In the genomic region with DNA sequence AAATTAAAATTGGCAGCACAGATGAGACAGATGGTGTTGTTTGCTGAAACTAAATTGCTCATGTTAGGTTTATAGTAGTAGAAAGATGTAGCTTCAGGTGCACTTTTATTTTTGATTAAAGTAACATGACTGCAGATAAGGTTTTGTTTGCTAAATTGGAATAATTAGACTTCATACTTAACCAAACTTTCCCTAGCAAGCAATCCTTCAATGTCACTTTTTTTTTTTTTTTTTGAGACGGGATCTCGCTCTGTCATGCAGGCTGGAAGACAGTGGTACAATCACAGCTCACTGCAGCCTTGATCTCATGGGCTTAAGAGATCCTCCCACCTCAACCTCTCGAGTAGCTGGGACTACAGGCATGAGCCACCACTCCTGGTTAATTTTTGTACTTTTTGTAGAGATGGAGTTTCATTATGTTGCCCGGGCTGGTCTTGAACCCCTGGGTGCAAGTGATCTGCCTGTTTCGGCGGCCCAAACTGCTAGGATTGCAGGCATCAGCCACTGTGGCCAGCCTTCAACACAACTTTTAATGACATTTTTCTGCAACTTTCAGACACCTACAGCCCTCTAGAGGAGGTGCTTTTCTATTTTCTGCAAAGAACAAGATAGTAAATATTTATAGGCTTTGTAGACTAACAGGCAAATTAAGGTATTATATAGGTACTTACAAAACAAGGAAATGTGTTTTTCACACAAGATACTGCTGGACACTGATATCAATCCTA, we compare ENCODE assay signal across 20 cellular contexts.
DNase-seq lines count a peak whose midpoint lies in the region; ATAC-seq, FAIRE-seq and TF ChIP-seq lines count a peak whose summit lies in the region.
"Had no signal": no experiment of that assay in that cellular context is flagged by ENCODE, and none has a peak within 500 bp of the region (broad histone marks: within the 10 kb centered on the region; RNA-seq: fewer than 3 reads in every experiment).

No MANE protein-coding gene starts in this region.

- H3K9me1 ChIP-seq in K562 (ENCODE audit: control insufficient read depth, insufficient read depth, low read length): no peaks in the 10 kb centered on the region

- no peak for FAIRE-seq in K562 (lab: Jason Lieb, UNC)
- FAIRE-seq: GM12892, GM18507, H54, HepG2 had no signal

- H2AFZ ChIP-seq in K562 (ENCODE audit: low read depth, low read length): no peak overlapping the region
- H2AFZ ChIP-seq: GM23338 had no signal

- no peak for TF ChIP-seq CTCF in C4-2B (conservative IDR thresholded peaks at IDR 0.05)
- TF ChIP-seq CTCF in LNCAP (IDR thresholded peaks at IDR 0.05): peak; percentile 20; the same call in 1 of the 2 replicates
- no peak for TF ChIP-seq CTCF in K562 (IDR thresholded peaks at IDR 0.05 in 2 of 3, conservative IDR thresholded peaks at IDR 0.05 in 1 of 3; ENCODE audit: insufficient read depth in 2 of 3, low read depth in 1 of 3, low read length in 3 of 3)
- TF ChIP-seq CTCF in stomach (IDR thresholded peaks at IDR 0.05): no peak

- H3K79me2 ChIP-seq in K562 (ENCODE audit: control insufficient read depth, insufficient read depth, low read length): no peaks in the 10 kb centered on the region

- intact Hi-C loops in K562 (cut with micrococcal nuclease) (loop anchor here (5.0 kb wide), 1 partner anchor 81 kb away; no protein-coding TSS in a partner anchor), stomach (cut with DNase I; ENCODE audit: low total_unique reads) (no loop called here)

- peak overlapping the region; percentile 74 for H3K27ac ChIP-seq in C4-2B
- H3K27ac ChIP-seq in K562 (ENCODE audit: extremely low read depth, low read depth, low read length): no peak overlapping the region
- H3K27ac ChIP-seq in stomach: no peak overlapping the region
- H3K27ac ChIP-seq: BLaER1 treated with 17β-estradiol and CSF1 and Interleukin-3, amounts not matched to agents 10 nM and 100 nM had no signal

- H3K36me3 ChIP-seq in K562 (ENCODE audit: control insufficient read depth, insufficient read depth, low read length) (no peaks in the 10 kb centered on the region), stomach (no peaks in the 10 kb centered on the region)
- H3K36me3 ChIP-seq: BLaER1 treated with 17β-estradiol and CSF1 and Interleukin-3, amounts not matched to agents 10 nM and 100 nM had no signal

- no peaks in the 10 kb centered on the region; a peak in 1 of 5 replicates for H3K4me1 ChIP-seq in K562 (replicated peaks in 1 of 2; ENCODE audit: control insufficient read depth in 2 of 2, insufficient read depth in 2 of 2, low read length in 2 of 2)
- H3K4me1 ChIP-seq in stomach: no peaks in the 10 kb centered on the region

- 26% methylated on average over 6 of the region's 6 CpGs for WGBS in K562 (ENCODE audit: insufficient coverage, low coverage, missing lambda C conversion rate)
- WGBS in stomach, 5 donors: 73 to 84% (median 76%) methylated on average over 6 of the region's 6 CpGs

- CTCF ChIA-PET in K562 (lab: Yijun Ruan, JAX; ENCODE audit: low intra/inter-chr PET ratio): no interaction called here

- BruUV-seq in K562 (replicated peaks; lab: Mats Ljungman, UMichigan): no TSS peak

- peak; percentile 73 for DNase-seq in NCI-H69 (lab: John Stamatoyannopoulos, UW)
- DNase-seq in K562 (ENCODE audit: extremely low read depth in 1 of 4, low spot score in 3 of 4): no peak
- DNase-seq in stomach: no peak
- DNase-seq in activated gamma-delta T cell (lab: John Stamatoyannopoulos, UW): no peak
- no peak for DNase-seq in NCI-H2107 treated with DMSO at 0.1 percent for 48 hours (lab: John Stamatoyannopoulos, UW; ENCODE audit: unreplicated experiment)
- DNase-seq: CD4-positive, CD25-positive, alpha-beta regulatory T cell; CD8-positive, alpha-beta memory T cell; COR-L47; DMS153; DMS79; GDM1; HCEC 1CT had no signal

- no peak for TF ChIP-seq EP300 in K562 (IDR thresholded peaks at IDR 0.05; ENCODE audit: low read length)
- TF ChIP-seq EP300 in stomach (IDR thresholded peaks at IDR 0.05): no peak

- in situ Hi-C loops in K562 (cut with MboI): no loop called here

- no peaks in the 10 kb centered on the region for H4K20me1 ChIP-seq in K562 (replicated peaks; ENCODE audit: control insufficient read depth, insufficient read depth, low read length)
- H4K20me1 ChIP-seq: BLaER1 treated with 17β-estradiol and CSF1 and Interleukin-3, amounts not matched to agents 10 nM and 100 nM had no signal

- no peak for TF ChIP-seq POLR2A in K562 (conservative IDR thresholded peaks at IDR 0.05)
- TF ChIP-seq POLR2A in stomach (IDR thresholded peaks at IDR 0.05): no peak

- POLR2A ChIA-PET in K562 (lab: Yijun Ruan, JAX): no interaction called here

- H3K9me3 ChIP-seq in K562 (replicated peaks; ENCODE audit: control insufficient read depth, insufficient read depth, low read depth, low read length) (no peaks in the 10 kb centered on the region), stomach (peaks cover 0 to 3% (median 0%) of the 10 kb centered on the region in 4 donors)

- H3K4me3 ChIP-seq in K562 (no peak overlapping the region), stomach (no peak overlapping the region)
- H3K4me3 ChIP-seq: BLaER1 treated with 17β-estradiol and CSF1 and Interleukin-3, amounts not matched to agents 10 nM and 100 nM; GM23338 had no signal

- H3K27me3 ChIP-seq in K562 (ENCODE audit: control insufficient read depth in 2 of 2, insufficient read depth in 2 of 2, low read length in 2 of 2) (no peaks in the 10 kb centered on the region), stomach (no peaks in the 10 kb centered on the region)
- H3K27me3 ChIP-seq: BLaER1 treated with 17β-estradiol and CSF1 and Interleukin-3, amounts not matched to agents 10 nM and 100 nM had no signal

- ATAC-seq in K562: no peak
- ATAC-seq: GM23338, HepG2 had no signal

- no peak overlapping the region for H3K4me2 ChIP-seq in K562 (ENCODE audit: insufficient read depth, low read length)
- H3K4me2 ChIP-seq: BLaER1 treated with 17β-estradiol and CSF1 and Interleukin-3, amounts not matched to agents 10 nM and 100 nM; GM23338 had no signal

- TF ChIP-seq RAD21 in K562 (CRISPR knock-in tag; conservative IDR thresholded peaks at IDR 0.05 in 1 of 2, IDR thresholded peaks at IDR 0.05 in 1 of 2): no peak

- no peak overlapping the region for H3K9ac ChIP-seq in K562 (ENCODE audit: insufficient read depth in 1 of 2, low read depth in 2 of 2, low read length in 2 of 2)
- H3K9ac ChIP-seq: BLaER1 treated with 17β-estradiol and CSF1 and Interleukin-3, amounts not matched to agents 10 nM and 100 nM had no signal

TF ChIP-seq in K562, 482 proteins besides CTCF, POLR2A, EP300 and RAD21:
- TF ChIP-seq L3MBTL2 (IDR thresholded peaks at IDR 0.05) (no peak), MEIS2 (IDR thresholded peaks at IDR 0.05; ENCODE audit: partially characterized antibody) (peak; percentile 68)
- TF ChIP-seq, protein P1, sequence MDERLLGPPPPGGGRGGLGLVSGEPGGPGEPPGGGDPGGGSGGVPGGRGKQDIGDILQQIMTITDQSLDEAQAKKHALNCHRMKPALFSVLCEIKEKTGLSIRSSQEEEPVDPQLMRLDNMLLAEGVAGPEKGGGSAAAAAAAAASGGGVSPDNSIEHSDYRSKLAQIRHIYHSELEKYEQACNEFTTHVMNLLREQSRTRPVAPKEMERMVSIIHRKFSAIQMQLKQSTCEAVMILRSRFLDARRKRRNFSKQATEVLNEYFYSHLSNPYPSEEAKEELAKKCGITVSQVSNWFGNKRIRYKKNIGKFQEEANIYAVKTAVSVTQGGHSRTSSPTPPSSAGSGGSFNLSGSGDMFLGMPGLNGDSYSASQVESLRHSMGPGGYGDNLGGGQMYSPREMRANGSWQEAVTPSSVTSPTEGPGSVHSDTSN (CRISPR knock-in tag; IDR thresholded peaks at IDR 0.05; ENCODE audit: low read depth): no peak
- TF ChIP-seq, protein P1 (tag; conservative IDR thresholded peaks at IDR 0.05; ENCODE audit: low read depth): peak; percentile 83
- TF ChIP-seq, protein P2, sequence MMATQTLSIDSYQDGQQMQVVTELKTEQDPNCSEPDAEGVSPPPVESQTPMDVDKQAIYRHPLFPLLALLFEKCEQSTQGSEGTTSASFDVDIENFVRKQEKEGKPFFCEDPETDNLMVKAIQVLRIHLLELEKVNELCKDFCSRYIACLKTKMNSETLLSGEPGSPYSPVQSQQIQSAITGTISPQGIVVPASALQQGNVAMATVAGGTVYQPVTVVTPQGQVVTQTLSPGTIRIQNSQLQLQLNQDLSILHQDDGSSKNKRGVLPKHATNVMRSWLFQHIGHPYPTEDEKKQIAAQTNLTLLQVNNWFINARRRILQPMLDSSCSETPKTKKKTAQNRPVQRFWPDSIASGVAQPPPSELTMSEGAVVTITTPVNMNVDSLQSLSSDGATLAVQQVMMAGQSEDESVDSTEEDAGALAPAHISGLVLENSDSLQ (IDR thresholded peaks at IDR 0.05): peak; percentile 74
